ENCODE assay signal across 2 cellular contexts in genomic region chr4:188663369-188663768, GRCh38.
A peak's percentile ranks its signal among the peaks of the same experiment; 100 is the strongest.
TF ChIP-seq lines count a peak whose summit lies in the region.

No MANE protein-coding gene starts in this region.

TF ChIP-seq in HepG2, 621 proteins besides CTCF, POLR2A, EP300 and RAD21:
- TF ChIP-seq CEBPB (IDR thresholded peaks at IDR 0.05; ENCODE audit: borderline replicate concordance, low read depth, low read length), result peak; percentile 62; the same call in 1 of the 2 replicates
- no peak for TF ChIP-seq CBX2 (IDR thresholded peaks at IDR 0.05; ENCODE audit: low read depth, low read length)
- no peak for TF ChIP-seq CBX2 (CRISPR knock-in tag; IDR thresholded peaks at IDR 0.05; ENCODE audit: low read depth)

TF ChIP-seq in IMR-90, 13 proteins besides CTCF, POLR2A, EP300 and RAD21:
- TF ChIP-seq RCOR1 (IDR thresholded peaks at IDR 0.05; ENCODE audit: insufficient replicate concordance, low read length) (no peak), FOS (IDR thresholded peaks at IDR 0.05; ENCODE audit: low read depth, low read length) (no peak), CEBPB (IDR thresholded peaks at IDR 0.05; ENCODE audit: low read depth, low read length) (peak; percentile 65)
- TF ChIP-seq, protein P1, sequence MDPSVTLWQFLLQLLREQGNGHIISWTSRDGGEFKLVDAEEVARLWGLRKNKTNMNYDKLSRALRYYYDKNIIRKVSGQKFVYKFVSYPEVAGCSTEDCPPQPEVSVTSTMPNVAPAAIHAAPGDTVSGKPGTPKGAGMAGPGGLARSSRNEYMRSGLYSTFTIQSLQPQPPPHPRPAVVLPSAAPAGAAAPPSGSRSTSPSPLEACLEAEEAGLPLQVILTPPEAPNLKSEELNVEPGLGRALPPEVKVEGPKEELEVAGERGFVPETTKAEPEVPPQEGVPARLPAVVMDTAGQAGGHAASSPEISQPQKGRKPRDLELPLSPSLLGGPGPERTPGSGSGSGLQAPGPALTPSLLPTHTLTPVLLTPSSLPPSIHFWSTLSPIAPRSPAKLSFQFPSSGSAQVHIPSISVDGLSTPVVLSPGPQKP (IDR thresholded peaks at IDR 0.05; ENCODE audit: borderline replicate concordance, low read depth, low read length), result no peak
